Comparison of ENCODE assay signal across 7 cellular contexts in genomic region chr6:132400641-132401119, GRCh38. TPM values are rescaled to one million over a fixed set of nuclear protein-coding genes. Genes with fewer than 3 reads are reported as not detected.
A peak's percentile ranks its signal among the peaks of the same experiment; 100 is the strongest.
DNase-seq lines count a peak whose midpoint lies in the region; ATAC-seq and TF ChIP-seq lines count a peak whose summit lies in the region.

No MANE protein-coding gene starts in this region.

- no peaks in the 10 kb centered on the region for H3K9me3 Mint-ChIP-seq in GM23338

- ATAC-seq in GM23338 (peak; percentile 81), heart right ventricle (peak in 6 of 8 donors; percentile 11 to 50 (median 32)), GM18870 (IDR thresholded peaks at IDR 0.05; ENCODE audit: unreplicated experiment) (no peak)

- peak overlapping the region; percentile 82 for H3K4me3 ChIP-seq in GM23338
- peak overlapping the region; percentile 65 for H3K4me3 ChIP-seq in SU-DHL-6 (ENCODE audit: insufficient read depth, low read length, poor library complexity, severe bottlenecking)
- peak overlapping the region; percentile 53 to 75 (median 62) for H3K4me3 ChIP-seq in heart right ventricle
- H3K4me3 ChIP-seq in skeletal muscle satellite cell (ENCODE audit: low read length): peak overlapping the region; percentile 90

- H3K9me3 ChIP-seq in SU-DHL-6 (ENCODE audit: insufficient read depth, low read length) (no peaks in the 10 kb centered on the region), heart right ventricle (peaks cover 0 to 5% (median 2%) of the 10 kb centered on the region in 11 donors), skeletal muscle satellite cell (replicated peaks; ENCODE audit: low read length) (no peaks in the 10 kb centered on the region)

- H3K9ac ChIP-seq in SU-DHL-6 (ENCODE audit: low read length) (peak overlapping the region; percentile 66), skeletal muscle satellite cell (ENCODE audit: low read depth, low read length) (peak overlapping the region; percentile 82)

- peak overlapping the region; percentile 85 for H3K4me3 Mint-ChIP-seq in GM23338

- intact Hi-C loops in heart right ventricle (cut with DNase I): no loop called here

- H3K4me2 ChIP-seq in GM23338: peak overlapping the region; percentile 84
- peak overlapping the region; percentile 69 for H3K4me2 ChIP-seq in SU-DHL-6 (ENCODE audit: low read depth, low read length, poor library complexity, severe bottlenecking)
- H3K4me2 ChIP-seq in skeletal muscle satellite cell (ENCODE audit: low read length): peak overlapping the region; percentile 96

- H4K20me1 ChIP-seq in GM23338 (replicated peaks; ENCODE audit: insufficient read depth) (no peaks in the 10 kb centered on the region), SU-DHL-6 (ENCODE audit: low read depth, low read length) (no peaks in the 10 kb centered on the region)

- DNase-seq in GM23338 (ENCODE audit: low spot score) (peak; percentile 55), heart right ventricle (no peak), DMS153 (lab: John Stamatoyannopoulos, UW) (no peak), cerebellar nuclear complex (lab: John Stamatoyannopoulos, UW) (no peak)

- H3K4me1 ChIP-seq in GM23338 (ENCODE audit: insufficient read depth): peaks cover 36% of the 10 kb centered on the region
- H3K4me1 ChIP-seq in heart right ventricle: peaks cover 0 to 17% (median 8%) of the 10 kb centered on the region in 9 donors
- peaks cover 37% of the 10 kb centered on the region for H3K4me1 ChIP-seq in skeletal muscle satellite cell (ENCODE audit: control insufficient read depth, insufficient read depth, low read length)

- H2AFZ ChIP-seq in GM23338 (peak overlapping the region; percentile 96), SU-DHL-6 (ENCODE audit: low read depth, low read length, severe bottlenecking) (peak overlapping the region; percentile 97)

- H3K27ac Mint-ChIP-seq in GM23338: no peak overlapping the region

- H3K36me3 ChIP-seq in GM23338 (ENCODE audit: insufficient read depth) (no peaks in the 10 kb centered on the region), SU-DHL-6 (ENCODE audit: low read length) (no peaks in the 10 kb centered on the region), heart right ventricle (no peaks in the 10 kb centered on the region), skeletal muscle satellite cell (ENCODE audit: insufficient read depth, low read length) (no peaks in the 10 kb centered on the region)

- H3K36me3 Mint-ChIP-seq in GM23338 (ENCODE audit: low read depth): no peaks in the 10 kb centered on the region

- H3F3A ChIP-seq in GM23338 (replicated peaks; ENCODE audit: low read depth) (no peaks in the 10 kb centered on the region), SU-DHL-6 (ENCODE audit: insufficient read depth) (0 out of 2 replicates have a peak, but pooled peaks cover 4% of the 10 kb centered on the region)

- H3K9me2 ChIP-seq in GM23338 (ENCODE audit: insufficient read depth): no peaks in the 10 kb centered on the region
- no peaks in the 10 kb centered on the region for H3K9me2 ChIP-seq in SU-DHL-6 (replicated peaks; ENCODE audit: insufficient read depth, low read length)

- TF ChIP-seq CTCF in GM23338 (conservative IDR thresholded peaks at IDR 0.05; ENCODE audit: low read depth in 2 of 2): no peak
- TF ChIP-seq CTCF in SU-DHL-6 (IDR thresholded peaks at IDR 0.05; ENCODE audit: insufficient read depth, low read length, poor library complexity, severe bottlenecking): no peak
- no peak for TF ChIP-seq CTCF in heart right ventricle (IDR thresholded peaks at IDR 0.05)

- H3K27ac ChIP-seq in GM23338 (ENCODE audit: low read depth) (no peak overlapping the region), SU-DHL-6 (ENCODE audit: low read depth, low read length) (no peak overlapping the region), heart right ventricle (peak overlapping the region in 7 of 10 donors; percentile 9 to 67 (median 36))

- peaks cover 22% of the 10 kb centered on the region for H3K4me1 Mint-ChIP-seq in GM23338

- H3K79me2 ChIP-seq in GM23338 (replicated peaks; ENCODE audit: insufficient read depth) (no peaks in the 10 kb centered on the region), SU-DHL-6 (ENCODE audit: insufficient read depth, low read length) (no peaks in the 10 kb centered on the region)

- H3K27me3 Mint-ChIP-seq in GM23338 (ENCODE audit: insufficient read depth, low read depth, poor library complexity): peaks cover 22% of the 10 kb centered on the region

- 3 to 5% methylated on average over 33 of the region's 33 CpGs for WGBS in heart right ventricle, 2 donors

- H3K27me3 ChIP-seq in GM23338 (ENCODE audit: insufficient read depth): peaks cover 64% of the 10 kb centered on the region
- H3K27me3 ChIP-seq in SU-DHL-6 (ENCODE audit: low read length): no peaks in the 10 kb centered on the region
- peaks cover 0 to 81% (median 43%) of the 10 kb centered on the region in 7 donors for H3K27me3 ChIP-seq in heart right ventricle
- H3K27me3 ChIP-seq in skeletal muscle satellite cell (ENCODE audit: control insufficient read depth, insufficient read depth, low read length): peaks cover 9% of the 10 kb centered on the region

TF ChIP-seq in GM23338, 12 proteins besides CTCF, POLR2A, EP300 and RAD21:
- no peak for TF ChIP-seq CREB1 (CRISPR knock-in tag; IDR thresholded peaks at IDR 0.05; ENCODE audit: low read depth)
- no peak for TF ChIP-seq ZNF331 (CRISPR knock-in tag; IDR thresholded peaks at IDR 0.05; ENCODE audit: low read depth)
- TF ChIP-seq EZH2 (IDR thresholded peaks at IDR 0.05; ENCODE audit: low read depth, unreplicated experiment): peak; percentile 42

RNA-seq across cellular contexts. Expression of gene MOXD1, which starts 0.6 kb away (rescaled TPM):
- 4.3 TPM in 2 replicates for total RNA-seq in GM23338 (2014; rRNA removed; shearing (Covaris generic))
- polyA plus RNA-seq in GM23338 (2016; fragmentation: Nextera tagmentation; extraction: Ambion mirVana): 1.2 and 1.7 TPM in 2 replicates
- total RNA-seq in heart right ventricle: 1 to 10 TPM in 8 of 10 donors, under 1 TPM in 2; 0.92 to 4.9 (median 2.0) TPM
- polyA plus RNA-seq in heart right ventricle: under 1 TPM; 0.80 to 0.93 TPM
- 7.9 and 10.9 TPM in 2 replicates for total RNA-seq in skeletal muscle satellite cell (2012; rRNA removed)

Comparison
In these comparisons a context has a peak if more than half of its experiments do, and no peak if none do; other contexts are left out.
1. H3K27ac ChIP-seq: peak in heart right ventricle (7 of 10); none in GM23338 (single experiment) and SU-DHL-6 (single experiment).
2. Peak in every context shown above with its lines, with median percentiles within 50 percentile points of each other: H3K4me2 ChIP-seq and H3K4me3 ChIP-seq.